ENCODE assay signal across 8 cellular contexts in genomic region chr12:110613771-110614684, GRCh38. TPM values are rescaled to one million over a fixed set of nuclear protein-coding genes. Genes with fewer than 3 reads are reported as not detected.
A peak's percentile ranks its signal among the peaks of the same experiment; 100 is the strongest.
DNase-seq lines count a peak whose midpoint lies in the region; ATAC-seq and TF ChIP-seq lines count a peak whose summit lies in the region.

TSS of gene TCTN1 (plus strand) at chr12:110614129. CDS start at chr12:110614183, 54 bp downstream.

- H3K27me3 ChIP-seq in ascending aorta (no peaks in the 10 kb centered on the region), right atrium auricular region (no peaks in the 10 kb centered on the region), psoas muscle (ENCODE audit: insufficient read depth in 3 of 3, low read length in 2 of 3) (no peaks in the 10 kb centered on the region)

- no peaks in the 10 kb centered on the region for H3K9me3 ChIP-seq in ascending aorta
- no peaks in the 10 kb centered on the region for H3K9me3 ChIP-seq in right atrium auricular region
- H3K9me3 ChIP-seq in psoas muscle: no peaks in the 10 kb centered on the region

- H3K27ac ChIP-seq in ascending aorta: peak within 1 kb of the TSS; percentile 17 to 55
- peak within 1 kb of the TSS; percentile 74 to 76 for H3K27ac ChIP-seq in right atrium auricular region
- peak within 1 kb of the TSS; percentile 56 for H3K27ac ChIP-seq in psoas muscle
- peak within 1 kb of the TSS; percentile 40 for H3K27ac ChIP-seq in urinary bladder (ENCODE audit: low read depth)

- no peak for TF ChIP-seq CTCF in ascending aorta (IDR thresholded peaks at IDR 0.05)
- TF ChIP-seq CTCF in right atrium auricular region (IDR thresholded peaks at IDR 0.05): peak in 1 of 2 donors; percentile 27
- TF ChIP-seq CTCF in psoas muscle (IDR thresholded peaks at IDR 0.05): no peak

- H3K4me3 ChIP-seq in ascending aorta: peak within 1 kb of the TSS; percentile 63 to 70
- H3K4me3 ChIP-seq in right atrium auricular region: peak within 1 kb of the TSS; percentile 41 to 71
- peak within 1 kb of the TSS; percentile 80 for H3K4me3 ChIP-seq in psoas muscle
- H3K4me3 ChIP-seq in urinary bladder (ENCODE audit: low read depth, low read length): peak within 1 kb of the TSS; percentile 62

- H3K4me1 ChIP-seq in ascending aorta (peaks cover 0 to 4% of the 10 kb centered on the region in 2 donors), right atrium auricular region (peaks cover 0 to 5% of the 10 kb centered on the region in 2 donors), psoas muscle (peaks cover 7% of the 10 kb centered on the region), urinary bladder (ENCODE audit: insufficient read depth) (no peaks in the 10 kb centered on the region)

- intact Hi-C loops in ascending aorta (cut with DNase I): loop anchor here (5.0 to 10.0 kb wide), 2 partner anchors 112 to 131 kb away; partner anchors contain the start of genes PPP1CC, RAD9B and VPS29
- intact Hi-C loops in psoas muscle (cut with DNase I): loop anchor here in 1 of 2 donors (5.0 kb wide), 1 partner anchor 78 kb away; no protein-coding TSS in a partner anchor

- ATAC-seq in GM18502 (IDR thresholded peaks at IDR 0.05; ENCODE audit: poor library complexity, unreplicated experiment) (peak; percentile 94), HG02943 (IDR thresholded peaks at IDR 0.05; ENCODE audit: low read depth, unreplicated experiment) (peak; percentile 89), psoas muscle (peak; percentile 99)

- H3K36me3 ChIP-seq in ascending aorta (no peaks in the 10 kb centered on the region), right atrium auricular region (no peaks in the 10 kb centered on the region), psoas muscle (ENCODE audit: insufficient read depth in 1 of 2, low read depth in 1 of 2) (peaks cover 0 to 8% of the 10 kb centered on the region in 2 donors), urinary bladder (ENCODE audit: insufficient read depth) (no peaks in the 10 kb centered on the region)

- 2% methylated on average over 53 to 60 of the region's 60 CpGs for WGBS in psoas muscle, 3 donors
- 1% methylated on average over 60 of the region's 60 CpGs for WGBS in urinary bladder

- DNase-seq in NCI-H187 treated with DMSO at 0.1 percent for 48 hours (lab: John Stamatoyannopoulos, UW) (peak; percentile 90), T-helper 22 cell (ENCODE audit: low read depth) (peak; percentile 92), ascending aorta (ENCODE audit: low spot score in 2 of 2) (peak; percentile 92 to 98), right atrium auricular region (ENCODE audit: low spot score) (peak; percentile 95), psoas muscle (peak; percentile 98)

RNA-seq across cellular contexts. Expression of gene TCTN1, which starts in this region (rescaled TPM):
- total RNA-seq in ascending aorta (28.4 TPM), right atrium auricular region (10 to 100 TPM; 23.7 to 29.0 TPM), psoas muscle (10 to 100 TPM in 3 of 4 donors, 1 to 10 TPM in 1; 8.6 to 23.5 (median 12.7) TPM), urinary bladder (82.5 TPM)
- polyA plus RNA-seq in psoas muscle (10 to 100 TPM in 2 of 3 donors, 1 to 10 TPM in 1; 4.0 to 24.7 (median 12.1) TPM), urinary bladder (22.5 TPM)

Comparison
In these comparisons a context has a peak if more than half of its experiments do, and no peak if none do; other contexts are left out.
1. Peak in every context shown above with its lines: DNase-seq, ATAC-seq, H3K4me3 ChIP-seq and H3K27ac ChIP-seq.